ENCODE assay signal across 8 cellular contexts in genomic region chr6:33570806-33571636, GRCh38. TPM values are rescaled to one million over a fixed set of nuclear protein-coding genes. Genes with fewer than 3 reads are reported as not detected.
A peak's percentile ranks its signal among the peaks of the same experiment; 100 is the strongest.
DNase-seq lines count a peak whose midpoint lies in the region; ATAC-seq, FAIRE-seq and TF ChIP-seq lines count a peak whose summit lies in the region.

No MANE protein-coding gene starts in this region.

- H3K36me3 Mint-ChIP-seq in immature natural killer cell, result peaks cover 4 to 25% (median 8%) of the 10 kb centered on the region in 3 donors

- peak overlapping the region; percentile 80 to 84 for H3K27ac ChIP-seq in A549
- peak overlapping the region; percentile 70 for H3K27ac ChIP-seq in WERI-Rb-1
- peak overlapping the region; percentile 89 to 93 for H3K27ac ChIP-seq in breast epithelium

- H3K4me2 ChIP-seq in A549, result peak overlapping the region; percentile 94

- ATAC-seq in A549, result peak; percentile 93 to 98
- peak; percentile 66 for ATAC-seq in GM18861 (IDR thresholded peaks at IDR 0.05; ENCODE audit: unreplicated experiment)
- ATAC-seq in HG03064 (IDR thresholded peaks at IDR 0.05; ENCODE audit: low read depth, unreplicated experiment), result peak; percentile 76

- H3K9me3 ChIP-seq in A549 (no peaks in the 10 kb centered on the region), WERI-Rb-1 (ENCODE audit: severe bottlenecking) (no peaks in the 10 kb centered on the region), breast epithelium (no peaks in the 10 kb centered on the region)

- TF ChIP-seq EP300 in A549 (IDR thresholded peaks at IDR 0.05), result no peak

- H3K4me1 ChIP-seq in A549 (peaks cover 5% of the 10 kb centered on the region; the same call in 2 of the 3 replicates), breast epithelium (peaks cover 0 to 6% of the 10 kb centered on the region in 2 donors)

- WGBS in A549 (ENCODE audit: missing lambda C conversion rate), result 4% methylated on average over 21 of the region's 44 CpGs

- TF ChIP-seq POLR2A in A549 (IDR thresholded peaks at IDR 0.05; ENCODE audit: low read length) (peak; percentile 66), breast epithelium (IDR thresholded peaks at IDR 0.05) (no peak)

- no peaks in the 10 kb centered on the region for H3K9me3 Mint-ChIP-seq in immature natural killer cell

- no peak for TF ChIP-seq RAD21 in A549 (conservative IDR thresholded peaks at IDR 0.05 in 1 of 2, IDR thresholded peaks at IDR 0.05 in 1 of 2)

- H3K4me3 Mint-ChIP-seq in immature natural killer cell, result peak overlapping the region; percentile 89 to 98 (median 92)

- H3K27ac Mint-ChIP-seq in immature natural killer cell, result peak overlapping the region; percentile 98 to 100 (median 99)

- H3K4me1 Mint-ChIP-seq in immature natural killer cell, result peaks cover 20 to 27% of the 10 kb centered on the region in 2 donors

- no peak for FAIRE-seq in A549 (lab: Jason Lieb, UNC)

- CTCF ChIA-PET in A549 (lab: Yijun Ruan, JAX), result interaction anchor here (1.4 to 1.8 kb wide), 2 partner anchors 23 to 145 kb away, joined by 3 to 9 read pairs; no protein-coding TSS in a partner anchor

- POLR2A ChIA-PET in A549 (lab: Yijun Ruan, JAX), result interaction anchor here (0.8 to 1.7 kb wide), 4 partner anchors 9 to 145 kb away, joined by 4 to 5 read pairs (median 5); partner anchors contain the start of genes BAK1 and ZBTB9

- no peak for TF ChIP-seq CTCF in A549 (IDR thresholded peaks at IDR 0.05)
- no peak for TF ChIP-seq CTCF in WERI-Rb-1 (IDR thresholded peaks at IDR 0.05; ENCODE audit: low read depth, low read length)
- peak in 1 of 3 donors; percentile 27 for TF ChIP-seq CTCF in breast epithelium (IDR thresholded peaks at IDR 0.05)

- H3K27me3 ChIP-seq in WERI-Rb-1 (ENCODE audit: insufficient read depth, low read depth, severe bottlenecking) (no peaks in the 10 kb centered on the region), breast epithelium (no peaks in the 10 kb centered on the region)

- intact Hi-C loops in breast epithelium (cut with DNase I; ENCODE audit: low total_unique reads), result loop anchor here (5.0 kb wide), 1 partner anchor 456 kb away; no protein-coding TSS in a partner anchor

- H3K36me3 ChIP-seq in WERI-Rb-1 (peaks cover 31% of the 10 kb centered on the region), breast epithelium (no peaks in the 10 kb centered on the region)

- H3K4me3 ChIP-seq in A549 (peak overlapping the region; percentile 74), WERI-Rb-1 (ENCODE audit: low read depth, low read length) (peak overlapping the region; percentile 91), breast epithelium (peak overlapping the region; percentile 55 to 68 (median 66))

- H3K27me3 Mint-ChIP-seq in immature natural killer cell (ENCODE audit: low read depth in 3 of 3), result peaks cover 11 to 14% (median 12%) of the 10 kb centered on the region in 3 donors

- peak; percentile 61 to 74 for DNase-seq in A549 (ENCODE audit: low read depth in 1 of 2, low spot score in 1 of 2)
- DNase-seq in NCI-H2196 (lab: John Stamatoyannopoulos, UW; ENCODE audit: unreplicated experiment), result peak; percentile 84
- DNase-seq in WERI-Rb-1, result peak; percentile 93
- peak; percentile 73 to 75 for DNase-seq in breast epithelium (ENCODE audit: low spot score in 2 of 2)
- peak; percentile 90 for DNase-seq in immature natural killer cell
- DNase-seq in stimulated activated CD4-positive, alpha-beta T cell treated with anti-CD3 and anti-CD28 coated beads, Interleukin-12 subunit alpha, Interleukin-12 subunit beta, amount 100 ng/mL, for 24 hours (ENCODE audit: low read depth in 2 of 2), result peak; percentile 78 to 92

TF ChIP-seq in A549, 52 proteins besides CTCF, POLR2A, EP300 and RAD21:
- TF ChIP-seq MAFK (IDR thresholded peaks at IDR 0.05; ENCODE audit: partially characterized antibody) (no peak), PHF8 (IDR thresholded peaks at IDR 0.05; ENCODE audit: borderline replicate concordance, low read depth) (peak; percentile 57; the same call in 1 of the 2 replicates), MAX (IDR thresholded peaks at IDR 0.05) (peak; percentile 88), E2F6 (IDR thresholded peaks at IDR 0.05; ENCODE audit: borderline replicate concordance, low read depth) (peak; percentile 54; the same call in 1 of the 2 replicates), HOXB5 (CRISPR knock-in tag; IDR thresholded peaks at IDR 0.05) (no peak), KDM5A (IDR thresholded peaks at IDR 0.05) (no peak), CBX2 (IDR thresholded peaks at IDR 0.05; ENCODE audit: borderline replicate concordance, low read depth) (no peak)
TF ChIP-seq in A549: peak in this region for 3.

RNA-seq across cellular contexts. Expression of gene BAK1, which starts 9.1 kb away (rescaled TPM):
- polyA plus RNA-seq in A549 (2011; rRNA removed) (11.9 and 12.6 TPM in 2 replicates), A549 (2017; fragmentation: RNase III; extraction: RNeasy Plus Mini Kit Qiagen cat#74134 plus additional on column Dnase treatment) (16.9 to 19.0 TPM (median 18.8 TPM) in 3 replicates), immature natural killer cell (10 to 100 TPM; 26.6 to 46.6 (median 32.4) TPM)
- 11.5 and 16.6 TPM in 2 replicates for polyA plus RNA-seq in A549 (2012; cell fraction: cytosol; rRNA removed)
- 13.1 and 13.6 TPM in 2 replicates for polyA plus RNA-seq in A549 (2012; cell fraction: nucleus; rRNA removed)
- 17.3 and 20.9 TPM in 2 replicates for polyA minus RNA-seq in A549 (2011; rRNA and poly(A)+ RNA removed)
- total RNA-seq in breast epithelium, result 10 to 100 TPM in 1 of 3 donors, 1 to 10 TPM in 2; 6.7 to 11.1 (median 7.0) TPM

RNA-seq across cellular contexts. Expression of gene ITPR3, which starts 50.1 kb away (rescaled TPM):
- polyA plus RNA-seq in A549 (2011; rRNA removed), result 17.6 and 19.1 TPM in 2 replicates
- 25.0 and 29.1 TPM in 2 replicates for polyA plus RNA-seq in A549 (2012; cell fraction: cytosol; rRNA removed)
- polyA plus RNA-seq in A549 (2012; cell fraction: nucleus; rRNA removed), result 77.0 and 104 TPM in 2 replicates
- polyA plus RNA-seq in A549 (2017; fragmentation: RNase III; extraction: RNeasy Plus Mini Kit Qiagen cat#74134 plus additional on column Dnase treatment), result 19.0 to 20.8 TPM (median 20.7 TPM) in 3 replicates
- polyA minus RNA-seq in A549 (2011; rRNA and poly(A)+ RNA removed), result 29.3 and 39.6 TPM in 2 replicates
- total RNA-seq in breast epithelium, result 10 to 100 TPM; 18.4 to 40.0 (median 27.7) TPM
- 1 to 10 TPM in 2 of 3 donors, under 1 TPM in 1; 0.02 to 7.2 (median 1.1) TPM for polyA plus RNA-seq in immature natural killer cell

Comparison
In these comparisons a context has a peak if more than half of its experiments do, and no peak if none do; other contexts are left out.
1. Peak in every context shown above with its lines: DNase-seq, ATAC-seq, H3K4me3 ChIP-seq and H3K27ac ChIP-seq.